Comparison of ENCODE assay signal across 8 cellular contexts in the genomic region with DNA sequence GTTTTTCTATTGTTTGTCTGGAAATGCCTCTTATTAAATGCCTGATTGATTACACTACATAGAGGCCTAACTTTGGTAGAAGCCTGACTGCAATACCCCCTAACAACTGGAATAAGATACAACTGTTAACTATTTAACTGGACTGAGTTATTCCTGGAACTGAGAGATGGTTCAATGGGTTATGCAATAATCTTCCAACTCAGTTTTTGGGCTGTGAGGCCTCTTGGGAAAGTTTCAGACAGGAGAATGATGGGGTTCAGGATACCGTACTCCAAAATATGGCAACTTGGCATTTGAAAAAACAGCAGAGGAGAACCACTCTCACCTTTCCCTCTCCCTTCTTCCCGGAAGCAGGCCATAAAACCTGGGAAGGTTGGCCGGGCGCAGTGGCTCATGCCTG.
"Had no signal": no experiment of that assay in that cellular context is flagged by ENCODE, and none has a peak within 500 bp of the region (broad histone marks: within the 10 kb centered on the region; RNA-seq: fewer than 3 reads in every experiment).

No MANE protein-coding gene starts in this region.

- FAIRE-seq: G401.6, GM12878, GM12891, GM12892, GM18507, GM19239 had no signal

- DNase-seq: GDM1, GF-D8 had no signal

- ATAC-seq: GM12878 had no signal

- H3K4me3 ChIP-seq: GM12878 had no signal
